1 cellular context compared by ENCODE assay signal in genomic region chr5:14870347-14871083, GRCh38.
TF ChIP-seq lines count a peak whose summit lies in the region.

No MANE protein-coding gene starts in this region.

TF ChIP-seq in HEK293, 187 proteins besides CTCF, POLR2A, EP300 and RAD21 (continued from another document):
- TF ChIP-seq, protein P1, sequence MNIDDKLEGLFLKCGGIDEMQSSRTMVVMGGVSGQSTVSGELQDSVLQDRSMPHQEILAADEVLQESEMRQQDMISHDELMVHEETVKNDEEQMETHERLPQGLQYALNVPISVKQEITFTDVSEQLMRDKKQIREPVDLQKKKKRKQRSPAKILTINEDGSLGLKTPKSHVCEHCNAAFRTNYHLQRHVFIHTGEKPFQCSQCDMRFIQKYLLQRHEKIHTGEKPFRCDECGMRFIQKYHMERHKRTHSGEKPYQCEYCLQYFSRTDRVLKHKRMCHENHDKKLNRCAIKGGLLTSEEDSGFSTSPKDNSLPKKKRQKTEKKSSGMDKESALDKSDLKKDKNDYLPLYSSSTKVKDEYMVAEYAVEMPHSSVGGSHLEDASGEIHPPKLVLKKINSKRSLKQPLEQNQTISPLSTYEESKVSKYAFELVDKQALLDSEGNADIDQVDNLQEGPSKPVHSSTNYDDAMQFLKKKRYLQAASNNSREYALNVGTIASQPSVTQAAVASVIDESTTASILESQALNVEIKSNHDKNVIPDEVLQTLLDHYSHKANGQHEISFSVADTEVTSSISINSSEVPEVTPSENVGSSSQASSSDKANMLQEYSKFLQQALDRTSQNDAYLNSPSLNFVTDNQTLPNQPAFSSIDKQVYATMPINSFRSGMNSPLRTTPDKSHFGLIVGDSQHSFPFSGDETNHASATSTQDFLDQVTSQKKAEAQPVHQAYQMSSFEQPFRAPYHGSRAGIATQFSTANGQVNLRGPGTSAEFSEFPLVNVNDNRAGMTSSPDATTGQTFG (tag by site-specific recombination; IDR thresholded peaks at IDR 0.05; ENCODE audit: borderline replicate concordance) = no peak
- TF ChIP-seq ZNF274 (IDR thresholded peaks at IDR 0.05; ENCODE audit: low read length) = no peak
- TF ChIP-seq ZNF274 (tag by site-specific recombination; IDR thresholded peaks at IDR 0.05; ENCODE audit: borderline replicate concordance) = no peak
TF ChIP-seq in HEK293: peak in this region for 24.
